Comparison of ENCODE assay signal across 9 cellular contexts in genomic region chr10:66627156-66627555, GRCh38.
A peak's percentile ranks its signal among the peaks of the same experiment; 100 is the strongest.
DNase-seq lines count a peak whose midpoint lies in the region; FAIRE-seq and TF ChIP-seq lines count a peak whose summit lies in the region.
"Had no signal": no experiment of that assay in that cellular context is flagged by ENCODE, and none has a peak within 500 bp of the region (broad histone marks: within the 10 kb centered on the region; RNA-seq: fewer than 3 reads in every experiment).

No MANE protein-coding gene starts in this region.

- TF ChIP-seq POLR2A in H1 (IDR thresholded peaks at IDR 0.05; ENCODE audit: control extremely low read depth in 1 of 2, low read depth in 2 of 2, low read length in 2 of 2) (no peak), testis (IDR thresholded peaks at IDR 0.05) (no peak), stomach (IDR thresholded peaks at IDR 0.05) (no peak)

- H2AFZ ChIP-seq in H1 (ENCODE audit: low read length): no peak overlapping the region

- CTCF ChIA-PET in H1 (lab: Charles Lee; ENCODE audit: partially characterized antibody): interaction anchor here (0.7 to 2.1 kb wide), 7 partner anchors 16 to 418 kb away, joined by 3 to 7 read pairs (median 3); no protein-coding TSS in a partner anchor

- H2BK120ac ChIP-seq in H1 (replicated peaks; ENCODE audit: low read depth, low read length): no peak overlapping the region

- no peak overlapping the region for H3K23ac ChIP-seq in H1 (ENCODE audit: insufficient read length)

- TF ChIP-seq EP300 in H1 (IDR thresholded peaks at IDR 0.05; ENCODE audit: borderline replicate concordance in 1 of 2, low read depth in 2 of 2, low read length in 2 of 2) (no peak), stomach (IDR thresholded peaks at IDR 0.05) (no peak)

- FAIRE-seq in H1 (lab: Jason Lieb, UNC): peak; percentile 97

- DNase-seq in SKM-1 (lab: John Stamatoyannopoulos, UW; ENCODE audit: unreplicated experiment): peak; percentile 6
- no peak for DNase-seq in SKM-1 treated with dmso at 0.1 percent for 144 hours (lab: John Stamatoyannopoulos, UW; ENCODE audit: unreplicated experiment)
- peak; percentile 58 for DNase-seq in NAMALWA (ENCODE audit: low spot score)
- no peak for DNase-seq in H1 (ENCODE audit: low read depth in 1 of 2, low spot score in 2 of 2)
- DNase-seq in testis: peak; percentile 25
- no peak for DNase-seq in stomach
- no peak for DNase-seq in NCI-H2029 (lab: John Stamatoyannopoulos, UW)
- no peak for DNase-seq in amygdala (lab: John Stamatoyannopoulos, UW)

- no peaks in the 10 kb centered on the region for H3K4me1 ChIP-seq in H1 (replicated peaks in 1 of 4; ENCODE audit: control insufficient read depth in 3 of 4, insufficient read depth in 4 of 4, low read length in 3 of 4)
- no peaks in the 10 kb centered on the region for H3K4me1 ChIP-seq in testis
- no peaks in the 10 kb centered on the region for H3K4me1 ChIP-seq in stomach
- H3K4me1 ChIP-seq: BLaER1 had no signal

- no peak overlapping the region for H2BK12ac ChIP-seq in H1 (ENCODE audit: low read depth, low read length)

- no peaks in the 10 kb centered on the region for H3K23me2 ChIP-seq in H1 (ENCODE audit: low read depth, low read length)

- TF ChIP-seq CTCF in H1 (IDR thresholded peaks at IDR 0.05; ENCODE audit: control extremely low read depth in 1 of 3, insufficient read depth in 1 of 3, low read depth in 1 of 3, low read length in 3 of 3) (peak in 2 of 3 experiments; percentile 59 to 69; a peak in 3 of 4 replicates), testis (IDR thresholded peaks at IDR 0.05) (no peak), stomach (IDR thresholded peaks at IDR 0.05) (no peak)

- intact Hi-C loops in testis (cut with DNase I; ENCODE audit: low total_unique reads) (no loop called here), stomach (cut with DNase I; ENCODE audit: low total_unique reads) (no loop called here)

- TF ChIP-seq RAD21 in H1 (IDR thresholded peaks at IDR 0.05 in 1 of 2, conservative IDR thresholded peaks at IDR 0.05 in 1 of 2; ENCODE audit: low read depth in 2 of 2, low read length in 2 of 2): peak; percentile 82

- H3K56ac ChIP-seq in H1 (replicated peaks; ENCODE audit: insufficient read length, low read depth, low read length): no peak overlapping the region

- no peak overlapping the region for H4K91ac ChIP-seq in H1 (replicated peaks; ENCODE audit: insufficient read length, low read length)

- H3K27me3 ChIP-seq in H1 (replicated peaks in 1 of 4; ENCODE audit: control insufficient read depth in 3 of 4, extremely low read depth in 1 of 4, insufficient read depth in 3 of 4, low read length in 3 of 4): no peaks in the 10 kb centered on the region
- H3K27me3 ChIP-seq in testis: no peaks in the 10 kb centered on the region
- no peaks in the 10 kb centered on the region for H3K27me3 ChIP-seq in stomach
- H3K27me3 ChIP-seq: BLaER1 had no signal

- no peak overlapping the region for H2AK5ac ChIP-seq in H1 (ENCODE audit: low read depth, low read length)

- no peak overlapping the region for H2BK15ac ChIP-seq in H1 (ENCODE audit: low read length)

- no peak overlapping the region for H3K4me2 ChIP-seq in H1 (ENCODE audit: insufficient read depth in 1 of 2, low read depth in 2 of 2, low read length in 2 of 2)
- H3K4me2 ChIP-seq: BLaER1 had no signal

- H3K36me3 ChIP-seq in H1 (ENCODE audit: control insufficient read depth in 2 of 4, insufficient read depth in 4 of 4, low read length in 3 of 4) (no peaks in the 10 kb centered on the region), testis (ENCODE audit: low read depth, missing control alignments) (no peaks in the 10 kb centered on the region), stomach (no peaks in the 10 kb centered on the region)
- H3K36me3 ChIP-seq: BLaER1 had no signal

- WGBS in H1 (ENCODE audit: extremely low coverage in 1 of 2, insufficient coverage in 1 of 2, insufficient read length in 1 of 2, insufficient replicate concordance in 2 of 2, low coverage in 1 of 2, low lambda C conversion rate in 2 of 2, missing lambda C conversion rate in 1 of 2), 2 experiments: 51% methylated on average over 4 of the region's 4 CpGs; no CpG with 5 or more reads in 1 of the 2 experiments
- 66 to 68% methylated on average over 4 of the region's 4 CpGs for WGBS in testis, 2 donors
- WGBS in stomach, 5 donors: 29 to 39% (median 31%) methylated on average over 4 of the region's 4 CpGs

- H3K79me2 ChIP-seq in H1 (ENCODE audit: control insufficient read depth in 1 of 2, insufficient read depth in 2 of 2, low read length in 2 of 2): no peaks in the 10 kb centered on the region

- H4K8ac ChIP-seq in H1 (ENCODE audit: extremely low read depth, insufficient read depth, low read length): no peak overlapping the region

- no peak overlapping the region for H2BK5ac ChIP-seq in H1 (ENCODE audit: low read depth, low read length)

- H3K14ac ChIP-seq in H1 (ENCODE audit: insufficient read length): no peak overlapping the region

- H4K5ac ChIP-seq in H1 (ENCODE audit: insufficient read length, low read depth, low read length): no peak overlapping the region

- H3K9me3 ChIP-seq in H1 (ENCODE audit: insufficient read depth in 2 of 2, low read depth in 1 of 2, low read length in 1 of 2) (no peaks in the 10 kb centered on the region), testis (no peaks in the 10 kb centered on the region), stomach (no peaks in the 10 kb centered on the region)
- H3K9me3 ChIP-seq: BLaER1 had no signal

- no peak overlapping the region for H3K9ac ChIP-seq in H1 (replicated peaks in 1 of 4; ENCODE audit: extremely low read depth in 1 of 4, low read depth in 3 of 4, low read length in 3 of 4)
- H3K9ac ChIP-seq: BLaER1 had no signal

- POLR2A ChIA-PET in H1 (lab: Charles Lee; ENCODE audit: partially characterized antibody): no interaction called here

- H3K4me3 ChIP-seq in H1 (ENCODE audit: extremely low read depth in 1 of 4, insufficient read depth in 2 of 4, low read depth in 3 of 4, low read length in 4 of 4): no peak overlapping the region
- no peak overlapping the region for H3K4me3 ChIP-seq in testis
- no peak overlapping the region for H3K4me3 ChIP-seq in stomach
- H3K4me3 ChIP-seq: BLaER1 had no signal

- H3K4ac ChIP-seq in H1 (replicated peaks; ENCODE audit: insufficient read length, low read depth, low read length): no peak overlapping the region

- H3K18ac ChIP-seq in H1 (ENCODE audit: extremely low read depth, low read length): no peak overlapping the region

- H2BK20ac ChIP-seq in H1 (ENCODE audit: low read length): no peak overlapping the region

- H3K79me1 ChIP-seq in H1 (ENCODE audit: low read depth, low read length): no peaks in the 10 kb centered on the region

- H4K20me1 ChIP-seq in H1 (replicated peaks in 1 of 2; ENCODE audit: control insufficient read depth in 1 of 2, insufficient read depth in 2 of 2, low read length in 2 of 2): no peaks in the 10 kb centered on the region
- H4K20me1 ChIP-seq: BLaER1 had no signal

- H3K27ac ChIP-seq in H1 (ENCODE audit: low read depth, low read length) (no peak overlapping the region), testis (no peak overlapping the region), stomach (no peak overlapping the region)
- H3K27ac ChIP-seq: BLaER1 had no signal

TF ChIP-seq in H1, 55 proteins besides CTCF, POLR2A, EP300 and RAD21 (continues in another document):
- TF ChIP-seq CTBP2 (IDR thresholded peaks at IDR 0.05; ENCODE audit: borderline replicate concordance, insufficient read depth, insufficient read length, low read length) (no peak), SP4 (IDR thresholded peaks at IDR 0.05; ENCODE audit: low read length) (no peak), ATF2 (IDR thresholded peaks at IDR 0.05; ENCODE audit: low read length) (no peak), BACH1 (IDR thresholded peaks at IDR 0.05; ENCODE audit: low read length) (no peak), SP1 (IDR thresholded peaks at IDR 0.05; ENCODE audit: low read depth, low read length) (no peak), HDAC2 (IDR thresholded peaks at IDR 0.05; ENCODE audit: borderline replicate concordance in 1 of 2, low read depth in 2 of 2, low read length in 2 of 2) (no peak), PHF8 (conservative IDR thresholded peaks at IDR 0.05; ENCODE audit: low read depth, low read length) (no peak), TAF7 (optimal IDR thresholded peaks at IDR 0.05; ENCODE audit: borderline replicate concordance, low read depth, low read length) (no peak), SIX5 (IDR thresholded peaks at IDR 0.05; ENCODE audit: low read depth, low read length) (no peak), JUND (IDR thresholded peaks at IDR 0.05; ENCODE audit: low read length) (no peak), MAFK (IDR thresholded peaks at IDR 0.05; ENCODE audit: low read depth, low read length) (no peak), RNF2 (IDR thresholded peaks at IDR 0.05; ENCODE audit: borderline replicate concordance, low read depth, low read length, missing control alignments, poor library complexity, severe bottlenecking) (no peak), ATF3 (IDR thresholded peaks at IDR 0.05; ENCODE audit: insufficient read depth, low read depth, low read length) (no peak), HDAC6 (IDR thresholded peaks at IDR 0.05; ENCODE audit: low read depth, low read length) (no peak)

Comparison
In these comparisons a context has a peak if more than half of its experiments do, and no peak if none do; other contexts are left out.
1. DNase-seq: peak in SKM-1 (single experiment), NAMALWA (single experiment) and testis (single experiment); none in SKM-1 treated with dmso at 0.1 percent for 144 hours (single experiment), H1 (0 of 2), stomach (single experiment), NCI-H2029 (single experiment) and amygdala (0 of 56).
2. CTCF ChIP-seq: peak in H1 (2 of 3); none in testis (0 of 3) and stomach (0 of 7).